ENCODE assay signal across 8 cellular contexts in the genomic region with DNA sequence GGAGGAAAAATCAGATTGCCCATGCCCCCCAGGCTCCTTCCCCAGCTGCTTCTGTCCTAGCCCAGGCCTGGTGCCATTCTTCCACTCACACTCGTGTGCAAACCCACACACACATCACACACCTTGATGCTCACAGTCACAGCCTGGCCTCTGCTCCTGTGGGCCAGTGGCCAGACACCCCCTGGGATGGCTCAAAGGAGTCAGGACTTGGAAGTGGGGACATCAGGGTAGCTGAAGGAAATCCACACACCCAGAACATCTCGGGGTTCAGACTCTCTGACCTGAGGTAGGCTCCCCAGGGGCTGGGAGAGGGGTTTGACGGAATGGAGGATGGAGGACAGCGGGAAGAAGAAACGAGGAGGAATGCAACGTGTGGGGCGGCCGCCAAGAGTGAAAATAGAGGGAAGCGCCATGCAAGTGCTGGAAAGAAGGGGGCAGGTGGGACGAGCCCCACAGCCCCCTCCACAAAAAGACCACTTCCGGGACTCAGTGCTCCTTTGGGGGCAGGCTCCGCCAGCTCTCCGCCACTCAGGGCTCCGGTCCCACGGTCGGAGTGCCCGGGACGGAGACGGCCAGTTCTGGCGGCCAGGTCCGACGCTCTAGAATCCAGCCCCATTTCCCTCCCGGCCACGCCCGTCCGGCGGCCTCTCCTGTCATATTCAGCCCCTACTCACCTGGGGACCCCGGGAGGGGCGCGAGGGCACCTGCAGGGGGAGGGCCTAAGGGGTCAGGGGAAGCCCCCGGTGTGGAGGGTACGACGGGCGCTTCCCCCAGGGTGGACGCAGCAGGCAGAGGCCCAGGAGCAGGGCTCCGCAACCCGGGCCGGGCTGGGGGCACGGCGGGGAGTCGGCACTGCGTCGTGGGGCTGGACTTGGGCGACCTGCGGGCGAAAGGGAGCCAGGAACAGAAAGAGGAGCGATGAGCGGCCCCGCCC. TPM values are rescaled to one million over a fixed set of nuclear protein-coding genes. Genes with fewer than 3 reads are reported as not detected.
DNase-seq lines count a peak whose midpoint lies in the region; ATAC-seq and TF ChIP-seq lines count a peak whose summit lies in the region.
"Not testable (repeated sequence)": the region's sequence is repeated elsewhere in the genome, so short reads cannot be mapped to it uniquely, and the experiment has no call there.

No MANE protein-coding gene starts in this region.

- not testable (repeated sequence) for H3K9me3 ChIP-seq in CD4-positive, alpha-beta memory T cell (ENCODE audit: control insufficient read depth in 1 of 2, low read length in 2 of 2); T-helper 17 cell (ENCODE audit: control insufficient read depth, low read length, poor library complexity, severe bottlenecking); body of pancreas; cardiac muscle cell (ENCODE audit: low read depth); muscle layer of colon (ENCODE audit: low read length)

- TF ChIP-seq POLR2A in body of pancreas (IDR thresholded peaks at IDR 0.05), result peak in 2 of 3 donors; percentile 57 to 61

- peak overlapping the region; percentile 47 to 70 for H3K4me3 ChIP-seq in CD4-positive, alpha-beta memory T cell (ENCODE audit: low read length in 2 of 2)
- peak overlapping the region; percentile 53 to 68 for H3K4me3 ChIP-seq in body of pancreas
- H3K4me3 ChIP-seq in cardiac muscle cell, result peak overlapping the region; percentile 68
- H3K4me3 ChIP-seq in muscle layer of colon (ENCODE audit: low read depth in 1 of 2, low read length in 2 of 2), result peak overlapping the region; percentile 77 to 88

- peaks cover 5 to 19% (median 6%) of the 10 kb centered on the region in 4 donors for H3K4me1 Mint-ChIP-seq in CD4-positive, alpha-beta memory T cell
- H3K4me1 Mint-ChIP-seq in T-helper 17 cell, result not testable (repeated sequence)
- peaks cover 35% of the 10 kb centered on the region for H3K4me1 Mint-ChIP-seq in stimulated activated memory B cell treated with anti-CD40 and anti-IgM and Interleukin-4, amounts not matched to agents 10 μg/mL and 1 μg/mL and 100 μg/mL, for 72 hours

- DNase-seq in CD4-positive, alpha-beta memory T cell; T-helper 17 cell; cardiac muscle cell (ENCODE audit: low read depth in 1 of 2, low spot score in 1 of 2): not testable (repeated sequence)
- DNase-seq in body of pancreas, result peak in 1 of 4 donors; percentile 23

- not testable (repeated sequence) for H3K27me3 ChIP-seq in CD4-positive, alpha-beta memory T cell (ENCODE audit: insufficient read depth, low read length); body of pancreas; muscle layer of colon (ENCODE audit: control insufficient read depth in 1 of 2, insufficient read depth in 2 of 2, low read length in 2 of 2)
- peaks cover 12% of the 10 kb centered on the region for H3K27me3 ChIP-seq in cardiac muscle cell

- H3K27me3 Mint-ChIP-seq in CD4-positive, alpha-beta memory T cell, result not testable (repeated sequence)
- peaks cover 12% of the 10 kb centered on the region for H3K27me3 Mint-ChIP-seq in T-helper 17 cell
- H3K27me3 Mint-ChIP-seq in stimulated activated memory B cell treated with anti-CD40 and anti-IgM and Interleukin-4, amounts not matched to agents 10 μg/mL and 1 μg/mL and 100 μg/mL, for 72 hours, result peaks cover 17% of the 10 kb centered on the region

- TF ChIP-seq CTCF in body of pancreas (IDR thresholded peaks at IDR 0.05); cardiac muscle cell (IDR thresholded peaks at IDR 0.05; ENCODE audit: low read depth, low read length): not testable (repeated sequence)

- peaks cover 13% of the 10 kb centered on the region for H3K4me1 ChIP-seq in CD4-positive, alpha-beta memory T cell (ENCODE audit: insufficient read depth, low read length)
- H3K4me1 ChIP-seq in body of pancreas (peaks cover 14% of the 10 kb centered on the region), muscle layer of colon (ENCODE audit: insufficient read depth, low read length) (peaks cover 15% of the 10 kb centered on the region)
- H3K4me1 ChIP-seq in cardiac muscle cell (ENCODE audit: low read depth), result not testable (repeated sequence)

- H3K4me3 Mint-ChIP-seq in CD4-positive, alpha-beta memory T cell, result peak overlapping the region; percentile 82 to 87 (median 86)
- peak overlapping the region; percentile 88 for H3K4me3 Mint-ChIP-seq in T-helper 17 cell
- H3K4me3 Mint-ChIP-seq in stimulated activated memory B cell treated with anti-CD40 and anti-IgM and Interleukin-4, amounts not matched to agents 10 μg/mL and 1 μg/mL and 100 μg/mL, for 72 hours, result peak overlapping the region; percentile 79

- H3K36me3 Mint-ChIP-seq in CD4-positive, alpha-beta memory T cell; T-helper 17 cell (ENCODE audit: low read depth); stimulated activated memory B cell treated with anti-CD40 and anti-IgM and Interleukin-4, amounts not matched to agents 10 μg/mL and 1 μg/mL and 100 μg/mL, for 72 hours: not testable (repeated sequence)

- peak overlapping the region in 5 of 7 donors; percentile 52 to 92 (median 88) for H3K27ac Mint-ChIP-seq in CD4-positive, alpha-beta memory T cell
- H3K27ac Mint-ChIP-seq in T-helper 17 cell, result peak overlapping the region; percentile 89
- H3K27ac Mint-ChIP-seq in stimulated activated memory B cell treated with anti-CD40 and anti-IgM and Interleukin-4, amounts not matched to agents 10 μg/mL and 1 μg/mL and 100 μg/mL, for 72 hours, result peak overlapping the region; percentile 67

- peak overlapping the region; percentile 53 for H3K27ac ChIP-seq in CD4-positive, alpha-beta memory T cell (ENCODE audit: low read depth, low read length)
- H3K27ac ChIP-seq in body of pancreas (peak overlapping the region in 3 of 4 donors; percentile 47 to 57 (median 48)), muscle layer of colon (ENCODE audit: low read depth, low read length) (peak overlapping the region; percentile 70)
- not testable (repeated sequence) for H3K27ac ChIP-seq in cardiac muscle cell

- H3K9ac ChIP-seq in muscle layer of colon (ENCODE audit: low read length), result peak overlapping the region; percentile 84

- ATAC-seq in GM21367 (IDR thresholded peaks at IDR 0.05; ENCODE audit: unreplicated experiment), result peak; percentile 17
- ATAC-seq in HG03520 (IDR thresholded peaks at IDR 0.05; ENCODE audit: unreplicated experiment), result peak; percentile 18
- ATAC-seq in T-helper 17 cell, result not testable (repeated sequence)
- peak; percentile 33 for ATAC-seq in body of pancreas
- peak; percentile 53 for ATAC-seq in stimulated activated memory B cell treated with anti-CD40 and anti-IgM and Interleukin-4, amounts not matched to agents 10 μg/mL and 1 μg/mL and 100 μg/mL, for 72 hours

- POLR2A ChIA-PET in CD4-positive, alpha-beta memory T cell (lab: Charles Lee; ENCODE audit: partially characterized antibody), result interaction anchor here (0.9 to 1.3 kb wide), 6 partner anchors 14 to 165 kb away, joined by 3 to 4 read pairs (median 3); a partner anchor contains a TSS

- WGBS in body of pancreas, 2 donors, result 1 to 4% methylated on average over 12 to 49 of the region's 49 CpGs

- not testable (repeated sequence) for H3K9me3 Mint-ChIP-seq in CD4-positive, alpha-beta memory T cell; stimulated activated memory B cell treated with anti-CD40 and anti-IgM and Interleukin-4, amounts not matched to agents 10 μg/mL and 1 μg/mL and 100 μg/mL, for 72 hours

- H3K36me3 ChIP-seq in CD4-positive, alpha-beta memory T cell (ENCODE audit: insufficient read depth, low read length); body of pancreas (replicated peaks in 1 of 2; ENCODE audit: insufficient read depth in 1 of 2, low read depth in 2 of 2); cardiac muscle cell; muscle layer of colon (ENCODE audit: insufficient read depth, low read length): not testable (repeated sequence)

- intact Hi-C loops in CD4-positive, alpha-beta memory T cell (cut with micrococcal nuclease), result loop anchor here (2.0 to 10.0 kb wide), 2 partner anchors 21 to 167 kb away; a partner anchor contains a TSS
- intact Hi-C loops in body of pancreas (cut with DNase I), result not testable (repeated sequence)

- CTCF ChIA-PET in CD4-positive, alpha-beta memory T cell (lab: Charles Lee; ENCODE audit: partially characterized antibody), result interaction anchor here (1.4 to 1.5 kb wide), 2 partner anchors 14 to 401 kb away, joined by 4 to 6 read pairs; a partner anchor contains a TSS

RNA-seq across cellular contexts. Expression of a gene that starts 25.3 kb away (rescaled TPM):
- not detected for total RNA-seq in CD4-positive, alpha-beta memory T cell
- not detected for polyA plus RNA-seq in CD4-positive, alpha-beta memory T cell
- total RNA-seq in T-helper 17 cell (under 1 TPM in 1 of 2 donors, not detected in 1; 0.08 TPM), body of pancreas (10 to 100 TPM in 1 of 2 donors, 1 to 10 TPM in 1; 3.1 to 13.8 TPM), cardiac muscle cell (17.2 and 30.6 TPM in 2 replicates)
- 7.1 and 12.1 TPM in 2 replicates for polyA plus RNA-seq in cardiac muscle cell
